16 cellular contexts compared by ENCODE assay signal in the genomic region with DNA sequence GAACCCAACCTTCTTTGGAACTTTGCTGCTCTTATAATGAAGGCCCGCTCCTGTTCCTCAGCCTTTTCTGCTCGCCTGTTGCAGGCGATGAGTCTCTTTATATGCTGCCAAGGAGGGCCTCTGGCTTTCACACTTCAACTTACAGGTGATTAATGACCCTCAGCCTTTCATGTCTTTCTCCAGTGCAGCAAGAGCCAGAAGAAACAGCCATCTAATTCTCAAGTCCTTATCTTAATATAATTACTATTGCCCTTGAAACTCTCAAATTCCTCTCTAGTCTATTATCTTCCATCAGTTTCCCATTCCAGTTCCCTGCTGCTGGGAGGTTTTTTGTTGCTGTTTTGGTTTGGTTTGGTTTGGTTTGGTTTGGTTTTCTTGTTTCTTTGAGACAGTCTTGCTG.
DNase-seq lines count a peak whose midpoint lies in the region; ATAC-seq, FAIRE-seq and TF ChIP-seq lines count a peak whose summit lies in the region.
"Had no signal": no experiment of that assay in that cellular context is flagged by ENCODE, and none has a peak within 500 bp of the region (broad histone marks: within the 10 kb centered on the region; RNA-seq: fewer than 3 reads in every experiment).

No MANE protein-coding gene starts in this region.

- ATAC-seq in aorta (ENCODE audit: low FRiP score): no peak
- ATAC-seq: GM23338, HepG2 had no signal

- POLR2A ChIA-PET in HEK293T (lab: Yijun Ruan, JAX): no interaction called here

- H3K36me3 ChIP-seq in small intestine (ENCODE audit: control insufficient read depth in 2 of 2, insufficient read depth in 2 of 2, low read length in 2 of 2) (no peaks in the 10 kb centered on the region), aorta (ENCODE audit: control insufficient read depth in 1 of 2, insufficient read depth in 2 of 2, low read length in 1 of 2) (no peaks in the 10 kb centered on the region)

- DNase-seq in ELF-1 (ENCODE audit: low read depth, low spot score): peak; percentile 16
- peak; percentile 58 for DNase-seq in SK-N-DZ (ENCODE audit: low spot score)
- DNase-seq in left kidney (ENCODE audit: low read depth, low spot score): peak; percentile 68
- peak; percentile 27 for DNase-seq in small intestine
- no peak for DNase-seq in HEK293T (ENCODE audit: extremely low spot score)
- no peak for DNase-seq in Ammon's horn (ENCODE audit: low spot score)
- DNase-seq in aorta: no peak
- DNase-seq: CD4-positive, alpha-beta T cell; DMS153; DMS79; GF-D8; HCEC 1CT had no signal

- H3K9me3 ChIP-seq in small intestine (ENCODE audit: control insufficient read depth, low read depth) (no peaks in the 10 kb centered on the region), aorta (ENCODE audit: control insufficient read depth, low read length) (no peaks in the 10 kb centered on the region)

- H3K4me3 ChIP-seq in small intestine (ENCODE audit: low read depth in 1 of 2, low read length in 2 of 2): no peak overlapping the region
- H3K4me3 ChIP-seq in aorta (ENCODE audit: low read length in 2 of 2): no peak overlapping the region
- H3K4me3 ChIP-seq: GM23338 had no signal

- H3K4me1 ChIP-seq in small intestine (ENCODE audit: control insufficient read depth in 2 of 2, insufficient read depth in 1 of 2, low read depth in 1 of 2, low read length in 1 of 2) (no peaks in the 10 kb centered on the region), aorta (ENCODE audit: control insufficient read depth in 1 of 2, insufficient read depth in 2 of 2, low read length in 2 of 2) (no peaks in the 10 kb centered on the region)

- CTCF ChIA-PET in HEK293T (lab: Yijun Ruan, JAX): no interaction called here

- intact Hi-C loops in aorta (cut with DNase I): no loop called here

- 29 to 66% (median 62%) methylated on average over 3 of the region's 3 CpGs for WGBS in small intestine, 3 donors
- 56 to 75% methylated on average over 3 of the region's 3 CpGs for WGBS in aorta, 2 donors

- H3K27me3 ChIP-seq in small intestine (ENCODE audit: control insufficient read depth in 2 of 2, insufficient read depth in 2 of 2, low read length in 2 of 2): no peaks in the 10 kb centered on the region
- no peaks in the 10 kb centered on the region for H3K27me3 ChIP-seq in aorta (ENCODE audit: control insufficient read depth in 1 of 2, insufficient read depth in 2 of 2, low read length in 1 of 2)

- no peak overlapping the region for H3K27ac ChIP-seq in small intestine (ENCODE audit: low read depth in 1 of 2, low read length in 1 of 2)
- H3K27ac ChIP-seq in aorta (ENCODE audit: low read depth in 1 of 2, low read length in 2 of 2): no peak overlapping the region
- H3K27ac ChIP-seq: C4-2B had no signal

- FAIRE-seq in small intestine (lab: Jason Lieb, UNC): no peak
- FAIRE-seq: H54, HepG2 had no signal

TF ChIP-seq in HEK293T, 16 proteins besides CTCF, POLR2A, EP300 and RAD21:
- no peak for TF ChIP-seq CTBP1 (IDR thresholded peaks at IDR 0.05; ENCODE audit: borderline replicate concordance)
- TF ChIP-seq LEF1 (IDR thresholded peaks at IDR 0.05; ENCODE audit: borderline replicate concordance): no peak
- TF ChIP-seq HDGF (IDR thresholded peaks at IDR 0.05; ENCODE audit: borderline replicate concordance): no peak
- no peak for TF ChIP-seq L3MBTL2 (conservative IDR thresholded peaks at IDR 0.05)
- no peak for TF ChIP-seq SUZ12 (IDR thresholded peaks at IDR 0.05)
- no peak for TF ChIP-seq ARNT (IDR thresholded peaks at IDR 0.05)
- no peak for TF ChIP-seq ELF4 (IDR thresholded peaks at IDR 0.05)
- TF ChIP-seq TARDBP (IDR thresholded peaks at IDR 0.05): no peak

Comparison
In these comparisons a context has a peak if more than half of its experiments do, and no peak if none do; other contexts are left out.
1. DNase-seq: peak in ELF-1 (single experiment), SK-N-DZ (single experiment), left kidney (single experiment) and small intestine (single experiment); none in HEK293T (single experiment), Ammon's horn (single experiment) and aorta (0 of 2).